10 cellular contexts compared by ENCODE assay signal in genomic region chr7:128962837-128963236, GRCh38. TPM values are rescaled to one million over a fixed set of nuclear protein-coding genes. Genes with fewer than 3 reads are reported as not detected.
DNase-seq lines count a peak whose midpoint lies in the region; ATAC-seq, FAIRE-seq and TF ChIP-seq lines count a peak whose summit lies in the region.
"Had no signal": no experiment of that assay in that cellular context is flagged by ENCODE, and none has a peak within 500 bp of the region (broad histone marks: within the 10 kb centered on the region; RNA-seq: fewer than 3 reads in every experiment).

No MANE protein-coding gene starts in this region.

- peaks cover 31% of the 10 kb centered on the region for H3K4me1 Mint-ChIP-seq in activated T-helper 2 cell treated with anti-CD3 and anti-CD28 coated beads, Interferon-gamma antibody, Interleukin-2, Interleukin-4, amounts not matched to agents 10 μg/mL and 5 μg/mL and 100 μg/mL, durations not matched to agents 14 hours and 24 hours and 36 hours (ENCODE audit: low read depth)

- intact Hi-C loops in activated T-helper 2 cell treated with anti-CD3 and anti-CD28 coated beads, Interferon-gamma antibody, Interleukin-2, Interleukin-4, amounts not matched to agents 10 μg/mL and 5 μg/mL and 100 μg/mL, durations not matched to agents 14 hours and 24 hours and 36 hours (cut with micrococcal nuclease): loop anchor here (1.0 to 2.0 kb wide), 5 partner anchors 26 to 261 kb away; partner anchors contain the start of gene IRF5

- no peak overlapping the region for H3K4me3 ChIP-seq in skin epidermis
- H3K4me3 ChIP-seq: HAP-1 had no signal

- no peak for TF ChIP-seq CTCF in D721Med (IDR thresholded peaks at IDR 0.05; ENCODE audit: insufficient read depth, missing control alignments)

- no peak for DNase-seq in activated T-helper 2 cell treated with anti-CD3 and anti-CD28 coated beads, Interferon-gamma antibody, Interleukin-2, Interleukin-4, amounts not matched to agents 10 μg/mL and 5 μg/mL and 100 μg/mL, durations not matched to agents 14 hours and 24 hours and 36 hours (ENCODE audit: low spot score)
- no peak for DNase-seq in D721Med (ENCODE audit: insufficient read length, low spot score)
- DNase-seq in HUDEP-2 (lab: John Stamatoyannopoulos, UW; ENCODE audit: unreplicated experiment in 76 of 76): no peak
- DNase-seq in Ammon's horn (ENCODE audit: low spot score): no peak

- H3K27me3 Mint-ChIP-seq in activated T-helper 2 cell treated with anti-CD3 and anti-CD28 coated beads, Interferon-gamma antibody, Interleukin-2, Interleukin-4, amounts not matched to agents 10 μg/mL and 5 μg/mL and 100 μg/mL, durations not matched to agents 14 hours and 24 hours and 36 hours (ENCODE audit: low read depth): no peaks in the 10 kb centered on the region

- ATAC-seq in GM19035 (IDR thresholded peaks at IDR 0.05; ENCODE audit: unreplicated experiment) (peak; percentile 31), HG02763 (IDR thresholded peaks at IDR 0.05; ENCODE audit: unreplicated experiment) (peak; percentile 20)
- ATAC-seq: Panc1 had no signal

- peaks cover 79% of the 10 kb centered on the region for H3K36me3 Mint-ChIP-seq in activated T-helper 2 cell treated with anti-CD3 and anti-CD28 coated beads, Interferon-gamma antibody, Interleukin-2, Interleukin-4, amounts not matched to agents 10 μg/mL and 5 μg/mL and 100 μg/mL, durations not matched to agents 14 hours and 24 hours and 36 hours (ENCODE audit: low read depth)

- H3K4me3 Mint-ChIP-seq in activated T-helper 2 cell treated with anti-CD3 and anti-CD28 coated beads, Interferon-gamma antibody, Interleukin-2, Interleukin-4, amounts not matched to agents 10 μg/mL and 5 μg/mL and 100 μg/mL, durations not matched to agents 14 hours and 24 hours and 36 hours (ENCODE audit: low read depth): peak overlapping the region; percentile 31

- peak overlapping the region in 19 of 21 experiments; percentile 3 to 78 (median 59) for H3K27ac ChIP-seq in skin epidermis

- H3K27ac Mint-ChIP-seq in activated T-helper 2 cell treated with anti-CD3 and anti-CD28 coated beads, Interferon-gamma antibody, Interleukin-2, Interleukin-4, amounts not matched to agents 10 μg/mL and 5 μg/mL and 100 μg/mL, durations not matched to agents 14 hours and 24 hours and 36 hours: peak overlapping the region; percentile 78

- no peak for FAIRE-seq in D721Med (lab: Jason Lieb, UNC)
- FAIRE-seq: colon had no signal

- no peaks in the 10 kb centered on the region for H3K9me3 Mint-ChIP-seq in activated T-helper 2 cell treated with anti-CD3 and anti-CD28 coated beads, Interferon-gamma antibody, Interleukin-2, Interleukin-4, amounts not matched to agents 10 μg/mL and 5 μg/mL and 100 μg/mL, durations not matched to agents 14 hours and 24 hours and 36 hours

RNA-seq across cellular contexts. Expression of gene IRF5, which starts 25.1 kb away (rescaled TPM):
- 25.0 and 26.0 TPM in 2 replicates for total RNA-seq in activated T-helper 2 cell treated with anti-CD3 and anti-CD28 coated beads, Interferon-gamma antibody, Interleukin-2, Interleukin-4, amounts not matched to agents 10 μg/mL and 5 μg/mL and 100 μg/mL, durations not matched to agents 14 hours and 24 hours and 36 hours

RNA-seq across cellular contexts. Expression of gene KCP, which starts 52.3 kb away (rescaled TPM):
- not detected in 2 replicates for total RNA-seq in activated T-helper 2 cell treated with anti-CD3 and anti-CD28 coated beads, Interferon-gamma antibody, Interleukin-2, Interleukin-4, amounts not matched to agents 10 μg/mL and 5 μg/mL and 100 μg/mL, durations not matched to agents 14 hours and 24 hours and 36 hours
